In the genomic region with DNA sequence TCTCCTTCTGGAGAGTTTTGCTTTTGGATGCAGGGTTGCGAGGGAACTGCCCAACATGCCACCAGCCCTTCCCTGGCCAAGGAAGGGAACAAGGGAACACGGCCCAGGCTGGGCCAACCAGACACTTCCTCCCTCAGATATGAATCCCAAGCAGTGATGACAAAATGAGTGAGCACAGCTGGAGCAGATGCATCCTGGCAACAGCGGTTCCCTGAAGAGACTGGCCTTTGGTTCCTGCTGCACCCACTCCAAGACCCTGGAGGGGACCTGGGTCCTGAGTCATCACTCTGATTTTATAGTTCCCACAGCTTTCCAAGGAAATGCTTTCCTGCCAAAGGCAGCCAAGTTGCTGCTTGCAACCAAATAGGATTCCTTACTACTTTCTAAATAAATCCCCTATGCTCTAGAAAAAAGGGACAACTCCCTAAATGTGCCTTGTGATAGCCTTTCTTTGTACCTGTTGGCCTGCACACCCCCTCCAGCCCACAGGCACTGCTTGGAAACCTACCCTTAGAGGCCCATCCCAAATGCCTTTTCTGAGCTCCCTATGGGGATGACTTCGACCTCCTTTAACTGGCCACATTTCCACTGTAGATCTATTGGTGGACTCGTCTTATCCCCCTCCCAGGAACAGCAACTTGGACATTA, we compare ENCODE assay signal across 8 cellular contexts. TPM values are rescaled to one million over a fixed set of nuclear protein-coding genes. Genes with fewer than 3 reads are reported as not detected.
DNase-seq lines count a peak whose midpoint lies in the region; ATAC-seq, FAIRE-seq and TF ChIP-seq lines count a peak whose summit lies in the region.

No MANE protein-coding gene starts in this region.

- no peak for DNase-seq in CD8-positive, alpha-beta T cell
- DNase-seq in MM.1S (no peak), endothelial cell of umbilical vein (ENCODE audit: low read depth, low spot score) (peak; percentile 89), nephron progenitor cell (no peak), NCI-H146 treated with DMSO at 0.1 percent for 48 hours (lab: John Stamatoyannopoulos, UW; ENCODE audit: unreplicated experiment) (no peak)
- DNase-seq in activated effector memory CD4-positive, alpha-beta T cell treated with anti-CD3 and anti-CD28 coated beads, Interleukin-2, amount 50 U/mL, for 16 hours, result no peak

- no peak overlapping the region for H3K4me3 ChIP-seq in CD8-positive, alpha-beta T cell (ENCODE audit: low read depth, low read length)
- H3K4me3 ChIP-seq in MM.1S (ENCODE audit: low read length), result peak overlapping the region; percentile 19; the same call in 1 of the 2 replicates
- H3K4me3 ChIP-seq in endothelial cell of umbilical vein (replicated peaks in 1 of 3; ENCODE audit: insufficient read depth in 1 of 3, low read depth in 1 of 3, low read length in 3 of 3), result no peak overlapping the region

- CTCF ChIA-PET in CD8-positive, alpha-beta T cell (lab: Charles Lee), result interaction anchor here (0.8 kb wide), 1 partner anchor 39 kb away, joined by 3 read pairs; no protein-coding TSS in a partner anchor
- CTCF ChIA-PET in endothelial cell of umbilical vein (lab: Charles Lee), result interaction anchor here (0.6 to 2.1 kb wide), 9 partner anchors 9 to 64 kb away, joined by 3 to 6 read pairs (median 3); no protein-coding TSS in a partner anchor

- ATAC-seq in CD8-positive, alpha-beta T cell, result no peak
- ATAC-seq in GM19467 (IDR thresholded peaks at IDR 0.05; ENCODE audit: unreplicated experiment) (no peak), GM18873 (IDR thresholded peaks at IDR 0.05; ENCODE audit: low FRiP score, unreplicated experiment) (no peak)

- no peaks in the 10 kb centered on the region for H3K9me3 ChIP-seq in CD8-positive, alpha-beta T cell (ENCODE audit: low read length)
- no peaks in the 10 kb centered on the region for H3K9me3 ChIP-seq in MM.1S (replicated peaks; ENCODE audit: insufficient read depth, low read length)
- no peaks in the 10 kb centered on the region for H3K9me3 ChIP-seq in endothelial cell of umbilical vein (replicated peaks; ENCODE audit: control insufficient read depth, insufficient read depth, low read length)

- H3K9ac ChIP-seq in MM.1S (ENCODE audit: low read length) (peak overlapping the region; percentile 40; the same call in 1 of the 2 replicates), endothelial cell of umbilical vein (replicated peaks; ENCODE audit: extremely low read depth, insufficient read depth, low read length) (peak overlapping the region; percentile 35)

- no TSS peak for BruUV-seq in endothelial cell of umbilical vein (replicated peaks; lab: Mats Ljungman, UMichigan)

- peaks cover 79% of the 10 kb centered on the region for H3K4me1 Mint-ChIP-seq in CD8-positive, alpha-beta T cell (ENCODE audit: low read depth)
- peaks cover 89% of the 10 kb centered on the region for H3K4me1 Mint-ChIP-seq in nephron progenitor cell

- peaks cover 77% of the 10 kb centered on the region for H3K4me1 ChIP-seq in CD8-positive, alpha-beta T cell (ENCODE audit: insufficient read depth, low read length)
- H3K4me1 ChIP-seq in MM.1S (ENCODE audit: low read length), result peaks cover 62% of the 10 kb centered on the region
- H3K4me1 ChIP-seq in endothelial cell of umbilical vein (ENCODE audit: control insufficient read depth, extremely low read depth, insufficient read depth, low read length), result peaks cover 69% of the 10 kb centered on the region

- peak overlapping the region; percentile 85 for H3K27ac Mint-ChIP-seq in CD8-positive, alpha-beta T cell
- peak overlapping the region; percentile 78 for H3K27ac Mint-ChIP-seq in nephron progenitor cell

- peaks cover 55% of the 10 kb centered on the region for H3K79me2 ChIP-seq in MM.1S (ENCODE audit: low read length)
- peaks cover 68% of the 10 kb centered on the region for H3K79me2 ChIP-seq in endothelial cell of umbilical vein (ENCODE audit: control insufficient read depth, insufficient read depth, low read length)

- H3K27me3 Mint-ChIP-seq in CD8-positive, alpha-beta T cell (ENCODE audit: low read depth), result no peaks in the 10 kb centered on the region
- H3K27me3 Mint-ChIP-seq in nephron progenitor cell (ENCODE audit: low read depth, poor library complexity), result no peaks in the 10 kb centered on the region

- no peaks in the 10 kb centered on the region for H3K9me2 ChIP-seq in MM.1S (replicated peaks; ENCODE audit: insufficient read depth, low read length)

- POLR2A ChIA-PET in CD8-positive, alpha-beta T cell (lab: Charles Lee), result interaction anchor here (0.7 to 3.1 kb wide), 3 partner anchors 21 to 53 kb away, joined by 3 to 8 read pairs (median 4); a partner anchor contains a TSS
- POLR2A ChIA-PET in endothelial cell of umbilical vein (lab: Charles Lee), result interaction anchor here (0.6 to 0.7 kb wide), 2 partner anchors 40 to 88 kb away, joined by 3 read pairs; no protein-coding TSS in a partner anchor

- TF ChIP-seq CTCF in CD8-positive, alpha-beta T cell (IDR thresholded peaks at IDR 0.05), result no peak
- TF ChIP-seq CTCF in MM.1S (IDR thresholded peaks at IDR 0.05; ENCODE audit: low read length), result no peak
- no peak for TF ChIP-seq CTCF in endothelial cell of umbilical vein (IDR thresholded peaks at IDR 0.05; ENCODE audit: extremely low read depth in 1 of 2, insufficient read depth in 1 of 2, low read depth in 1 of 2, low read length in 2 of 2)
- no peak for TF ChIP-seq CTCF in nephron progenitor cell (IDR thresholded peaks at IDR 0.05)

- H3K36me3 ChIP-seq in CD8-positive, alpha-beta T cell (ENCODE audit: insufficient read depth, low read length), result peaks cover 3% of the 10 kb centered on the region
- H3K36me3 ChIP-seq in MM.1S (replicated peaks; ENCODE audit: insufficient read depth, low read length), result no peaks in the 10 kb centered on the region
- peaks cover 0 to 5% of the 10 kb centered on the region in 2 experiments for H3K36me3 ChIP-seq in endothelial cell of umbilical vein (ENCODE audit: control insufficient read depth in 2 of 2, extremely low read depth in 1 of 2, insufficient read depth in 2 of 2, low read length in 2 of 2)

- no peaks in the 10 kb centered on the region for H3K9me3 Mint-ChIP-seq in CD8-positive, alpha-beta T cell
- H3K9me3 Mint-ChIP-seq in nephron progenitor cell, result no peaks in the 10 kb centered on the region

- no peaks in the 10 kb centered on the region for H3K27me3 ChIP-seq in CD8-positive, alpha-beta T cell (ENCODE audit: insufficient read depth, low read length)
- no peaks in the 10 kb centered on the region for H3K27me3 ChIP-seq in MM.1S (replicated peaks; ENCODE audit: insufficient read depth, low read length)
- no peaks in the 10 kb centered on the region for H3K27me3 ChIP-seq in endothelial cell of umbilical vein (ENCODE audit: control insufficient read depth in 2 of 2, insufficient read depth in 2 of 2, low read length in 2 of 2)

- dilution Hi-C loops in endothelial cell of umbilical vein (cut with MboI; ENCODE audit: extremely low pct_ligation_motif_present, low sequenced_read_pairs), result no loop called here

- H3K4me2 ChIP-seq in MM.1S (ENCODE audit: low read depth, low read length) (peak overlapping the region; percentile 61), endothelial cell of umbilical vein (ENCODE audit: insufficient read depth, low read length) (peak overlapping the region; percentile 25)

- H3F3A ChIP-seq in MM.1S (ENCODE audit: insufficient read depth, low read length), result peaks cover 31% of the 10 kb centered on the region

- no peak overlapping the region for H2AFZ ChIP-seq in MM.1S (ENCODE audit: low read length)
- no peak overlapping the region for H2AFZ ChIP-seq in endothelial cell of umbilical vein (ENCODE audit: low read depth, low read length)

- H3K4me3 Mint-ChIP-seq in CD8-positive, alpha-beta T cell, result no peak overlapping the region
- H3K4me3 Mint-ChIP-seq in nephron progenitor cell, result peak overlapping the region; percentile 49

- H3K36me3 Mint-ChIP-seq in CD8-positive, alpha-beta T cell, result peaks cover 17% of the 10 kb centered on the region
- peaks cover 13% of the 10 kb centered on the region for H3K36me3 Mint-ChIP-seq in nephron progenitor cell (ENCODE audit: low read depth)

- no peak for TF ChIP-seq POLR2A in endothelial cell of umbilical vein (IDR thresholded peaks at IDR 0.05; ENCODE audit: low read depth, low read length)

- H3K27ac ChIP-seq in CD8-positive, alpha-beta T cell (ENCODE audit: low read depth, low read length), result no peak overlapping the region
- H3K27ac ChIP-seq in MM.1S (ENCODE audit: low read length), result peak overlapping the region; percentile 68; the same call in 1 of the 2 replicates
- H3K27ac ChIP-seq in endothelial cell of umbilical vein (ENCODE audit: insufficient read depth, low read depth, low read length), result peak overlapping the region; percentile 76

- intact Hi-C loops in CD8-positive, alpha-beta T cell (cut with DNase I, micrococcal nuclease), result loop anchor here in 1 of 2 experiments (10.0 kb wide), 1 partner anchor 1291 kb away; a partner anchor contains a TSS
- intact Hi-C loops in endothelial cell of umbilical vein (cut with micrococcal nuclease), result loop anchor here (1.0 kb wide), 1 partner anchor 29 kb away; no protein-coding TSS in a partner anchor

- H4K20me1 ChIP-seq in MM.1S (ENCODE audit: insufficient read depth, low read length) (no peaks in the 10 kb centered on the region), endothelial cell of umbilical vein (replicated peaks; ENCODE audit: control insufficient read depth, extremely low read depth, insufficient read depth, low read length) (no peaks in the 10 kb centered on the region)

- peak; percentile 91 for FAIRE-seq in endothelial cell of umbilical vein (lab: Jason Lieb, UNC)

- H3K9me1 ChIP-seq in endothelial cell of umbilical vein (replicated peaks; ENCODE audit: control insufficient read depth, extremely low read depth, insufficient read depth, low read length), result no peaks in the 10 kb centered on the region

RNA-seq across cellular contexts. Expression of a gene that starts 5.3 kb away (rescaled TPM):
- total RNA-seq in CD8-positive, alpha-beta T cell, result 1 to 10 TPM; 5.6 to 6.1 TPM
- 50.2 and 50.4 TPM in 2 replicates for total RNA-seq in endothelial cell of umbilical vein
- 23.0 and 33.3 TPM in 2 replicates for polyA plus RNA-seq in endothelial cell of umbilical vein
- 25.7 and 28.4 TPM in 2 replicates for polyA plus RNA-seq in endothelial cell of umbilical vein (2011; cell fraction: cytosol; rRNA removed)
- polyA plus RNA-seq in endothelial cell of umbilical vein (2011; cell fraction: nucleus; rRNA removed), result 23.1 and 27.7 TPM in 2 replicates
- 22.1 and 34.0 TPM in 2 replicates for polyA plus RNA-seq in endothelial cell of umbilical vein (2012)
- 72.3 and 84.6 TPM in 2 replicates for polyA minus RNA-seq in endothelial cell of umbilical vein
- 19.8 TPM for polyA minus RNA-seq in endothelial cell of umbilical vein (2011; cell fraction: cytosol; rRNA and poly(A)+ RNA removed)
- polyA minus RNA-seq in endothelial cell of umbilical vein (2011; cell fraction: nucleus; rRNA and poly(A)+ RNA removed), result 29.8 and 45.1 TPM in 2 replicates

RNA-seq across cellular contexts. Expression of a gene that starts 20.8 kb away (rescaled TPM):
- 10 to 100 TPM; 17.8 to 18.2 TPM for total RNA-seq in CD8-positive, alpha-beta T cell
- 13.2 and 18.0 TPM in 2 replicates for total RNA-seq in endothelial cell of umbilical vein
- polyA plus RNA-seq in endothelial cell of umbilical vein, result 11.4 and 12.4 TPM in 2 replicates
- polyA plus RNA-seq in endothelial cell of umbilical vein (2011; cell fraction: cytosol; rRNA removed), result 7.2 and 8.3 TPM in 2 replicates
- polyA plus RNA-seq in endothelial cell of umbilical vein (2011; cell fraction: nucleus; rRNA removed), result 51.5 and 69.1 TPM in 2 replicates
- 5.8 and 11.4 TPM in 2 replicates for polyA plus RNA-seq in endothelial cell of umbilical vein (2012)
- 13.6 and 14.1 TPM in 2 replicates for polyA minus RNA-seq in endothelial cell of umbilical vein
- 8.9 TPM for polyA minus RNA-seq in endothelial cell of umbilical vein (2011; cell fraction: cytosol; rRNA and poly(A)+ RNA removed)
- 16.7 and 17.1 TPM in 2 replicates for polyA minus RNA-seq in endothelial cell of umbilical vein (2011; cell fraction: nucleus; rRNA and poly(A)+ RNA removed)
